In the genomic region with DNA sequence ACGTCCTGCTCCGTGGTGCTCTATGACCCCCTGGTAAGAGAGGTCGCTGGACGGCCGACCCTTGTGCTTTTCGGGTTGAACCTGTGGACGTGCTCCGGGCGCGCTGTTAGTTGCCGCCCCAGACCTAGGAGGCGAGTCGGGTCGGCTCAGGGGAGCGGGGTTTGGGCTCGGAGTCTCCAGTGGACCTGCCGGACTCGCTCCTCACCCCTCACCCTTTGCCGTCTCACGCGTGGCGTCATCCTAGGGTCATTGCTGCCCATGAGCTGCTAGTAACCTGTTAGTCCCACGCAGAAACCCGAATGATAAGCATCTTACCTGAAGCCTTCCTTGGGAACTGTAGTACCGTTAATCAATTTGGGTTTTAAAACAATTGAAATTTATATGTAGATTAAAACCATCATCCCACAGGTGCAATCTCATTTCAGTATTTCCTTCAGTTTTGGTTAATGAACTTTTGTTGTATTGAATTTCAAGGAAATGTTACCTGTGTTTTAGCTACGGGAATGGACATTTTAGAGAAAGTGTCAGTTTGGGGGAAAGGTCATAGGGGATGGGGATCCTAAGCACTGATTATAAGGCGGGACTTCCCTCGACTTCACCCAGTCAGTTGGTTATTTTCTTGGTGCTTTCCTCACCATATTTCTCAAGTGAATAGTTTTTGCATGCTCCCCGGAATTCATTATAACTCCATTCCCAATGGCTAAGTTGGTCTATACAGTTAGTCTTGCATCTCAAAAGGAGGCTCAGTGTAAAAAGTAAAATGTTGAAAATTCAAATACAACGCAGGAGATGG, we compare ENCODE assay signal across 8 cellular contexts. TPM values are rescaled to one million over a fixed set of nuclear protein-coding genes. Genes with fewer than 3 reads are reported as not detected.
DNase-seq lines count a peak whose midpoint lies in the region; ATAC-seq and TF ChIP-seq lines count a peak whose summit lies in the region.

No MANE protein-coding gene starts in this region.

- no peak for TF ChIP-seq POLR2A in breast epithelium (IDR thresholded peaks at IDR 0.05)
- TF ChIP-seq POLR2A in right lobe of liver (IDR thresholded peaks at IDR 0.05), result no peak
- no peak for TF ChIP-seq POLR2A in transverse colon (IDR thresholded peaks at IDR 0.05)

- peak overlapping the region; percentile 66; the same call in 1 of the 2 replicates for H3K27ac ChIP-seq in HUES64 (ENCODE audit: low read depth, low read length)
- peak overlapping the region; percentile 97 to 98 for H3K27ac ChIP-seq in breast epithelium
- H3K27ac ChIP-seq in right lobe of liver, result peak overlapping the region; percentile 96 to 99 (median 99)
- H3K27ac ChIP-seq in transverse colon, result peak overlapping the region; percentile 98 to 100 (median 99)

- peak; percentile 29 for ATAC-seq in GM21528 (IDR thresholded peaks at IDR 0.05; ENCODE audit: low FRiP score, unreplicated experiment)
- peak in 2 of 4 donors; percentile 27 to 53 for ATAC-seq in right lobe of liver

- DNase-seq in breast epithelium (ENCODE audit: low spot score in 2 of 2), result no peak
- no peak for DNase-seq in right lobe of liver
- no peak for DNase-seq in transverse colon
- no peak for DNase-seq in OCI-M2 (lab: John Stamatoyannopoulos, UW; ENCODE audit: unreplicated experiment)
- DNase-seq in cerebellum (ENCODE audit: low spot score), result no peak

- peaks cover 34% of the 10 kb centered on the region for H3K36me3 ChIP-seq in HUES64 (ENCODE audit: insufficient read depth, low read length)
- H3K36me3 ChIP-seq in breast epithelium, result peaks cover 4% of the 10 kb centered on the region
- H3K36me3 ChIP-seq in right lobe of liver, result peaks cover 0 to 9% (median 4%) of the 10 kb centered on the region in 4 donors
- H3K36me3 ChIP-seq in transverse colon, result no peaks in the 10 kb centered on the region

- in situ Hi-C loops in transverse colon (cut with MboI; ENCODE audit: low pct_ligation_motif_present in 1 of 4, low pct_unique_long_range_greater_than_20kb in 1 of 4, low sequenced_read_pairs in 3 of 4), result no loop called here

- intact Hi-C loops in breast epithelium (cut with DNase I; ENCODE audit: low total_unique reads) (no loop called here), right lobe of liver (cut with DNase I) (no loop called here), transverse colon (cut with DNase I; ENCODE audit: low total_unique reads) (no loop called here)

- H3K4me3 ChIP-seq in GM08714 (ENCODE audit: low read length) (peak overlapping the region; percentile 97), HUES64 (ENCODE audit: low read length) (peak overlapping the region; percentile 92), breast epithelium (peak overlapping the region; percentile 81 to 90 (median 89)), right lobe of liver (peak overlapping the region; percentile 65 to 75 (median 65)), transverse colon (peak overlapping the region; percentile 68 to 82 (median 76))

- H3K9ac ChIP-seq in HUES64 (ENCODE audit: low read depth, low read length), result peak overlapping the region; percentile 93

- H3K4me1 ChIP-seq in HUES64 (ENCODE audit: insufficient read depth, low read length) (0 out of 2 replicates have a peak, but pooled peaks cover 8% of the 10 kb centered on the region), breast epithelium (peaks cover 0 to 9% of the 10 kb centered on the region in 2 donors), right lobe of liver (peaks cover 0 to 24% (median 6%) of the 10 kb centered on the region in 4 donors), transverse colon (peaks cover 7 to 33% (median 19%) of the 10 kb centered on the region in 4 donors)

- no peak for TF ChIP-seq EP300 in transverse colon (IDR thresholded peaks at IDR 0.05; ENCODE audit: low read depth)

- TF ChIP-seq CTCF in breast epithelium (IDR thresholded peaks at IDR 0.05) (no peak), right lobe of liver (IDR thresholded peaks at IDR 0.05) (no peak), transverse colon (IDR thresholded peaks at IDR 0.05) (no peak)

- H3K27me3 ChIP-seq in HUES64 (ENCODE audit: insufficient read depth, low read length) (no peaks in the 10 kb centered on the region), breast epithelium (no peaks in the 10 kb centered on the region), right lobe of liver (no peaks in the 10 kb centered on the region), transverse colon (no peaks in the 10 kb centered on the region)

- no peaks in the 10 kb centered on the region for H3K9me3 ChIP-seq in HUES64 (ENCODE audit: insufficient read depth, low read depth, low read length)
- H3K9me3 ChIP-seq in breast epithelium, result no peaks in the 10 kb centered on the region
- no peaks in the 10 kb centered on the region for H3K9me3 ChIP-seq in right lobe of liver
- no peaks in the 10 kb centered on the region for H3K9me3 ChIP-seq in transverse colon

- WGBS in HUES64, result 5% methylated on average over 29 of the region's 30 CpGs
- 4% methylated on average over 11 of the region's 30 CpGs for WGBS in right lobe of liver (ENCODE audit: insufficient coverage, low coverage, low lambda C conversion rate, missing lambda C conversion rate)
- 4 to 8% methylated on average over 7 to 22 of the region's 30 CpGs for WGBS in transverse colon (ENCODE audit: low coverage in 1 of 2), 2 donors

RNA-seq across cellular contexts. Expression of a gene that starts 0.5 kb away (rescaled TPM):
- 74.9 TPM for polyA plus RNA-seq in HUES64 (2013, experiment 1 of 2)
- polyA plus RNA-seq in HUES64 (2013, experiment 2 of 2), result 75.7 TPM
- total RNA-seq in breast epithelium (100 to 1,000 TPM in 2 of 3 donors, 10 to 100 TPM in 1; 66.9 to 165 (median 139) TPM), right lobe of liver (10 to 100 TPM; 26.9 to 58.7 (median 50.3) TPM), transverse colon (10 to 100 TPM; 23.2 to 59.5 (median 49.6) TPM), cerebellum (134 TPM)

RNA-seq across cellular contexts. Expression of a gene that starts 1.1 kb away (rescaled TPM):
- polyA plus RNA-seq in HUES64 (2013, experiment 1 of 2), result 43.6 TPM
- polyA plus RNA-seq in HUES64 (2013, experiment 2 of 2), result 50.3 TPM
- total RNA-seq in breast epithelium (100 to 1,000 TPM in 2 of 3 donors, 10 to 100 TPM in 1; 44.8 to 502 (median 235) TPM), right lobe of liver (10 to 100 TPM in 2 of 6 experiments, 1 to 10 TPM in 4; 6.5 to 13.2 (median 8.7) TPM), transverse colon (10 to 100 TPM in 3 of 4 donors, 1 to 10 TPM in 1; 4.5 to 24.3 (median 19.6) TPM), cerebellum (160 TPM)

RNA-seq across cellular contexts. Expression of a gene that starts 57.1 kb away (rescaled TPM):
- 2.4 TPM for polyA plus RNA-seq in HUES64 (2013, experiment 1 of 2)
- polyA plus RNA-seq in HUES64 (2013, experiment 2 of 2), result 2.5 TPM
- total RNA-seq in breast epithelium, result 1 to 10 TPM; 5.2 to 9.7 (median 9.1) TPM
- 10 to 100 TPM; 12.2 to 35.2 (median 25.2) TPM for total RNA-seq in right lobe of liver
- 1 to 10 TPM; 2.6 to 5.7 (median 4.4) TPM for total RNA-seq in transverse colon
- total RNA-seq in cerebellum, result 0.09 TPM
